ENCODE assay signal across 8 cellular contexts in genomic region chr2:6352906-6353515, GRCh38.
DNase-seq lines count a peak whose midpoint lies in the region; ATAC-seq, FAIRE-seq and TF ChIP-seq lines count a peak whose summit lies in the region.

No MANE protein-coding gene starts in this region.

- POLR2A ChIA-PET in PC-9 (lab: Charles Lee; ENCODE audit: unreplicated experiment): no interaction called here

- no peaks in the 10 kb centered on the region for H3K9me3 ChIP-seq in PC-9 (ENCODE audit: insufficient read depth, low read depth)
- H3K9me3 ChIP-seq in small intestine (ENCODE audit: control insufficient read depth, low read depth): no peaks in the 10 kb centered on the region

- H2AFZ ChIP-seq in PC-9: no peak overlapping the region

- CTCF ChIA-PET in PC-9 (lab: Charles Lee): no interaction called here

- BruUV-seq in PC-9 (replicated peaks; lab: Mats Ljungman, UMichigan): no TSS peak

- H3K9me2 ChIP-seq in PC-9 (ENCODE audit: insufficient read depth): no peaks in the 10 kb centered on the region

- H3K36me3 ChIP-seq in PC-9 (ENCODE audit: low read depth) (no peaks in the 10 kb centered on the region), small intestine (ENCODE audit: control insufficient read depth in 2 of 2, insufficient read depth in 2 of 2, low read length in 2 of 2) (no peaks in the 10 kb centered on the region)

- 33 to 48% (median 38%) methylated on average over 8 of the region's 8 CpGs for WGBS in small intestine, 3 donors

- H3K27ac ChIP-seq in PC-9 (no peak overlapping the region), small intestine (ENCODE audit: low read depth in 1 of 2, low read length in 1 of 2) (no peak overlapping the region)

- intact Hi-C loops in PC-9 (cut with micrococcal nuclease; ENCODE audit: unreplicated experiment): loop anchor here (1.0 kb wide), 1 partner anchor 420 kb away; no protein-coding TSS in a partner anchor

- no peak for ATAC-seq in GM21526 (IDR thresholded peaks at IDR 0.05; ENCODE audit: low FRiP score, unreplicated experiment)

- no peak for FAIRE-seq in small intestine (lab: Jason Lieb, UNC)

- DNase-seq in NCI-H146 (lab: John Stamatoyannopoulos, UW) (peak; percentile 49), NCI-H146 treated with DMSO at 0.1 percent for 48 hours (lab: John Stamatoyannopoulos, UW; ENCODE audit: unreplicated experiment) (no peak), PC-9 (peak in 1 of 2 experiments; percentile 25), globus pallidus (ENCODE audit: low spot score) (peak; percentile 14), small intestine (peak; percentile 64), KG1 (lab: John Stamatoyannopoulos, UW) (no peak)
- DNase-seq in central memory CD4-positive, alpha-beta T cell: no peak

- no peaks in the 10 kb centered on the region for H3K4me1 ChIP-seq in PC-9 (replicated peaks; ENCODE audit: insufficient read depth)
- H3K4me1 ChIP-seq in small intestine (ENCODE audit: control insufficient read depth in 2 of 2, insufficient read depth in 1 of 2, low read depth in 1 of 2, low read length in 1 of 2): no peaks in the 10 kb centered on the region

- H3K27me3 ChIP-seq in PC-9 (ENCODE audit: insufficient read depth, low read depth): peaks cover 11% of the 10 kb centered on the region; the same call in 1 of the 2 replicates
- H3K27me3 ChIP-seq in small intestine (ENCODE audit: control insufficient read depth in 2 of 2, insufficient read depth in 2 of 2, low read length in 2 of 2): no peaks in the 10 kb centered on the region

- no peaks in the 10 kb centered on the region for H3K79me2 ChIP-seq in PC-9 (ENCODE audit: low read depth)

- no peaks in the 10 kb centered on the region for H3F3A ChIP-seq in PC-9 (ENCODE audit: insufficient read depth, low read depth)

- no peaks in the 10 kb centered on the region for H4K20me1 ChIP-seq in PC-9 (ENCODE audit: insufficient read depth)

- H3K4me2 ChIP-seq in PC-9: no peak overlapping the region

- no peak overlapping the region for H3K4me3 ChIP-seq in PC-9
- H3K4me3 ChIP-seq in small intestine (ENCODE audit: low read depth in 1 of 2, low read length in 2 of 2): no peak overlapping the region

- peak; percentile 73 for TF ChIP-seq CTCF in PC-9 (conservative IDR thresholded peaks at IDR 0.05)

Comparison
In these comparisons a context has a peak if more than half of its experiments do, and no peak if none do; other contexts are left out.
1. DNase-seq: peak in NCI-H146 (single experiment), globus pallidus (single experiment) and small intestine (single experiment); none in NCI-H146 treated with DMSO at 0.1 percent for 48 hours (single experiment), central memory CD4-positive, alpha-beta T cell (single experiment) and KG1 (single experiment).